In genomic region chr2:19505199-19506136, GRCh38 we compare ENCODE assay signal across 1 cellular context.
TF ChIP-seq lines count a peak whose summit lies in the region.

No MANE protein-coding gene starts in this region.

TF ChIP-seq in HCT116, 20 proteins besides CTCF, POLR2A, EP300 and RAD21:
- TF ChIP-seq, protein P1, sequence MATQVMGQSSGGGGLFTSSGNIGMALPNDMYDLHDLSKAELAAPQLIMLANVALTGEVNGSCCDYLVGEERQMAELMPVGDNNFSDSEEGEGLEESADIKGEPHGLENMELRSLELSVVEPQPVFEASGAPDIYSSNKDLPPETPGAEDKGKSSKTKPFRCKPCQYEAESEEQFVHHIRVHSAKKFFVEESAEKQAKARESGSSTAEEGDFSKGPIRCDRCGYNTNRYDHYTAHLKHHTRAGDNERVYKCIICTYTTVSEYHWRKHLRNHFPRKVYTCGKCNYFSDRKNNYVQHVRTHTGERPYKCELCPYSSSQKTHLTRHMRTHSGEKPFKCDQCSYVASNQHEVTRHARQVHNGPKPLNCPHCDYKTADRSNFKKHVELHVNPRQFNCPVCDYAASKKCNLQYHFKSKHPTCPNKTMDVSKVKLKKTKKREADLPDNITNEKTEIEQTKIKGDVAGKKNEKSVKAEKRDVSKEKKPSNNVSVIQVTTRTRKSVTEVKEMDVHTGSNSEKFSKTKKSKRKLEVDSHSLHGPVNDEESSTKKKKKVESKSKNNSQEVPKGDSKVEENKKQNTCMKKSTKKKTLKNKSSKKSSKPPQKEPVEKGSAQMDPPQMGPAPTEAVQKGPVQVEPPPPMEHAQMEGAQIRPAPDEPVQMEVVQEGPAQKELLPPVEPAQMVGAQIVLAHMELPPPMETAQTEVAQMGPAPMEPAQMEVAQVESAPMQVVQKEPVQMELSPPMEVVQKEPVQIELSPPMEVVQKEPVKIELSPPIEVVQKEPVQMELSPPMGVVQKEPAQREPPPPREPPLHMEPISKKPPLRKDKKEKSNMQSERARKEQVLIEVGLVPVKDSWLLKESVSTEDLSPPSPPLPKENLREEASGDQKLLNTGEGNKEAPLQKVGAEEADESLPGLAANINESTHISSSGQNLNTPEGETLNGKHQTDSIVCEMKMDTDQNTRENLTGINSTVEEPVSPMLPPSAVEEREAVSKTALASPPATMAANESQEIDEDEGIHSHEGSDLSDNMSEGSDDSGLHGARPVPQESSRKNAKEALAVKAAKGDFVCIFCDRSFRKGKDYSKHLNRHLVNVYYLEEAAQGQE (IDR thresholded peaks at IDR 0.05; ENCODE audit: low read depth) = no peak
- TF ChIP-seq EGR1 (IDR thresholded peaks at IDR 0.05; ENCODE audit: low read depth) = no peak
- no peak for TF ChIP-seq MAX (IDR thresholded peaks at IDR 0.05)
- no peak for TF ChIP-seq YY1 (IDR thresholded peaks at IDR 0.05; ENCODE audit: extremely low read depth, insufficient replicate concordance, low read depth, low read length)
- no peak for TF ChIP-seq ZNF274 (IDR thresholded peaks at IDR 0.05; ENCODE audit: low read depth, low read length)
- no peak for TF ChIP-seq EZH2phosphoT487 (IDR thresholded peaks at IDR 0.05; ENCODE audit: borderline replicate concordance)
- TF ChIP-seq CEBPB (IDR thresholded peaks at IDR 0.05; ENCODE audit: low read depth) = no peak
- TF ChIP-seq ZFX (IDR thresholded peaks at IDR 0.05) = no peak
- no peak for TF ChIP-seq CBX3 (IDR thresholded peaks at IDR 0.05; ENCODE audit: low read depth)
